Comparison of ENCODE assay signal across 14 cellular contexts in the genomic region with DNA sequence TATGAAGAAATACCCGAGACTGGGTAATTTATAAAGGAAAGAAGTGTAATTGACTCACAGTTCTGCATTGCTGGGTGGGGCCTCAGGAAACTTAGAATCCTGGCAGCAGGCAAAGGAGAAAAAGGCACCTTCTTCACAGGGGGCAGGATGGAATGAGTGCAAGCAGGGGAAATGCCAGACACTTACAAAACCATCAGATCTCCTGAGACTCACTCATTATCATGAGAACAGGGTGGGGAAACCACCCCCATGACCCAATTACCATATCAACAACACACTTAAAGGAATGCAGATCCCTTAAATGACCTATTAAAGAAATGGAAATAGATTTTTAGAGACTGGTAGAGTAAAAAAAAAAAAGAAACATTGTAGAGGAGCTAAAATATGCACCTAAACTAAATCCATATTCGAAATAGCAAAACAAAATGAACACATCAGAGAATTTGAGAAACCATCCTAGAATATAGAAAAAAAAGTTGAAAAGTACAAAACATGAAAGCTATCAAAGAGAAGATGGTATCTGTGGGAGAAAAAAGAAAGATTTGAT.
"Had no signal": no experiment of that assay in that cellular context is flagged by ENCODE, and none has a peak within 500 bp of the region (broad histone marks: within the 10 kb centered on the region; RNA-seq: fewer than 3 reads in every experiment).

No MANE protein-coding gene starts in this region.

- ATAC-seq: activated CD4-positive, CD25-positive, alpha-beta regulatory T cell treated with anti-CD3 and anti-CD28 coated beads, Interleukin-2, amount 50 U/mL, for 24 hours; left lung; mucosa of descending colon; naive thymus-derived CD8-positive, alpha-beta T cell; pancreas had no signal

- H3K4me3 ChIP-seq: dorsolateral prefrontal cortex, left lung, mucosa of descending colon, pancreas, stomach, testis, upper lobe of left lung had no signal

- DNase-seq: activated CD4-positive, alpha-beta T cell treated with anti-CD3 and anti-CD28 coated beads, Interleukin-2, amount 50 U/mL, for 1 hour; activated naive CD4-positive, alpha-beta T cell treated with anti-CD3 and anti-CD28 coated beads for 36 hours; dorsolateral prefrontal cortex; islet precursor cell; left lung; mucosa of descending colon; naive thymus-derived CD8-positive, alpha-beta T cell; pancreas; stimulated activated CD4-positive, alpha-beta T cell treated with anti-CD3 and anti-CD28 coated beads, Interleukin-1b, Interleukin-23, amount 100 ng/mL, for 48 hours; stomach; SW 1271; testis; upper lobe of left lung had no signal
